ENCODE assay signal across 15 cellular contexts in genomic region chr3:24023249-24023648, GRCh38.
DNase-seq lines count a peak whose midpoint lies in the region; ATAC-seq lines count a peak whose summit lies in the region.
"Had no signal": no experiment of that assay in that cellular context is flagged by ENCODE, and none has a peak within 500 bp of the region (broad histone marks: within the 10 kb centered on the region; RNA-seq: fewer than 3 reads in every experiment).

No MANE protein-coding gene starts in this region.

- H3K9me3 Mint-ChIP-seq in activated T-helper 1 cell treated with anti-CD3 and anti-CD28 coated beads, Interleukin-12 subunit alpha, Interleukin-12 subunit beta, Interleukin-2, Interleukin-4 antibody, amounts not matched to agents 30 ng/mL and 10 ng/mL and 1 ng/mL, durations not matched to agents 14 hours and 24 hours and 36 hours = no peaks in the 10 kb centered on the region

- no peaks in the 10 kb centered on the region for H3K4me1 Mint-ChIP-seq in activated T-helper 1 cell treated with anti-CD3 and anti-CD28 coated beads, Interleukin-12 subunit alpha, Interleukin-12 subunit beta, Interleukin-2, Interleukin-4 antibody, amounts not matched to agents 30 ng/mL and 10 ng/mL and 1 ng/mL, durations not matched to agents 14 hours and 24 hours and 36 hours (ENCODE audit: low read depth)
- H3K4me1 Mint-ChIP-seq: CD8-positive, alpha-beta memory T cell had no signal

- no peaks in the 10 kb centered on the region for H3K36me3 Mint-ChIP-seq in activated T-helper 1 cell treated with anti-CD3 and anti-CD28 coated beads, Interleukin-12 subunit alpha, Interleukin-12 subunit beta, Interleukin-2, Interleukin-4 antibody, amounts not matched to agents 30 ng/mL and 10 ng/mL and 1 ng/mL, durations not matched to agents 14 hours and 24 hours and 36 hours (ENCODE audit: low read depth)

- no peak overlapping the region for H3K27ac Mint-ChIP-seq in activated T-helper 1 cell treated with anti-CD3 and anti-CD28 coated beads, Interleukin-12 subunit alpha, Interleukin-12 subunit beta, Interleukin-2, Interleukin-4 antibody, amounts not matched to agents 30 ng/mL and 10 ng/mL and 1 ng/mL, durations not matched to agents 14 hours and 24 hours and 36 hours
- H3K27ac Mint-ChIP-seq: CD8-positive, alpha-beta memory T cell had no signal

- peaks cover 2% of the 10 kb centered on the region for H3K27me3 Mint-ChIP-seq in activated T-helper 1 cell treated with anti-CD3 and anti-CD28 coated beads, Interleukin-12 subunit alpha, Interleukin-12 subunit beta, Interleukin-2, Interleukin-4 antibody, amounts not matched to agents 30 ng/mL and 10 ng/mL and 1 ng/mL, durations not matched to agents 14 hours and 24 hours and 36 hours (ENCODE audit: insufficient read depth)

- intact Hi-C loops in activated T-helper 1 cell treated with anti-CD3 and anti-CD28 coated beads, Interleukin-12 subunit alpha, Interleukin-12 subunit beta, Interleukin-2, Interleukin-4 antibody, amounts not matched to agents 30 ng/mL and 10 ng/mL and 1 ng/mL, durations not matched to agents 14 hours and 24 hours and 36 hours (cut with micrococcal nuclease) = no loop called here

- H3K4me3 Mint-ChIP-seq in activated T-helper 1 cell treated with anti-CD3 and anti-CD28 coated beads, Interleukin-12 subunit alpha, Interleukin-12 subunit beta, Interleukin-2, Interleukin-4 antibody, amounts not matched to agents 30 ng/mL and 10 ng/mL and 1 ng/mL, durations not matched to agents 14 hours and 24 hours and 36 hours = no peak overlapping the region
- H3K4me3 Mint-ChIP-seq: CD8-positive, alpha-beta memory T cell had no signal

- DNase-seq in NCI-H1105 treated with DMSO at 0.1 percent for 48 hours (lab: John Stamatoyannopoulos, UW) = peak; percentile 22
- DNase-seq in NCI-H1105 (lab: John Stamatoyannopoulos, UW) = no peak
- DNase-seq in NCI-H446 treated with DMSO at 0.1 percent for 48 hours (lab: John Stamatoyannopoulos, UW) = peak; percentile 23
- DNase-seq in NCI-H446 (lab: John Stamatoyannopoulos, UW) = no peak
- peak; percentile 18 for DNase-seq in NCI-H748 treated with DMSO at 0.1 percent for 48 hours (lab: John Stamatoyannopoulos, UW)
- DNase-seq in activated T-helper 1 cell treated with anti-CD3 and anti-CD28 coated beads, Interleukin-12 subunit alpha, Interleukin-12 subunit beta, Interleukin-2, Interleukin-4 antibody, amounts not matched to agents 30 ng/mL and 10 ng/mL and 1 ng/mL, durations not matched to agents 14 hours and 24 hours and 36 hours (ENCODE audit: low spot score) = no peak
- no peak for DNase-seq in pons (ENCODE audit: low spot score)
- DNase-seq: AML-193; Caco-2; CD8-positive, alpha-beta memory T cell; DMS53; GF-D8; GM23248 had no signal

- ATAC-seq in GM21447 (IDR thresholded peaks at IDR 0.05; ENCODE audit: unreplicated experiment) = no peak
- ATAC-seq: HCT116 had no signal

Comparison
In these comparisons a context has a peak if more than half of its experiments do, and no peak if none do; other contexts are left out.
1. DNase-seq: peak in NCI-H1105 treated with DMSO at 0.1 percent for 48 hours (single experiment), NCI-H446 treated with DMSO at 0.1 percent for 48 hours (single experiment) and NCI-H748 treated with DMSO at 0.1 percent for 48 hours (single experiment); none in NCI-H1105 (single experiment), NCI-H446 (0 of 2), activated T-helper 1 cell treated with anti-CD3 and anti-CD28 coated beads, Interleukin-12 subunit alpha, Interleukin-12 subunit beta, Interleukin-2, Interleukin-4 antibody, amounts not matched to agents 30 ng/mL and 10 ng/mL and 1 ng/mL, durations not matched to agents 14 hours and 24 hours and 36 hours (single experiment) and pons (single experiment).